In genomic region chr4:176479745-176480144, GRCh38 we compare ENCODE assay signal across 27 cellular contexts.
DNase-seq lines count a peak whose midpoint lies in the region; ATAC-seq, FAIRE-seq and TF ChIP-seq lines count a peak whose summit lies in the region.
"Had no signal": no experiment of that assay in that cellular context is flagged by ENCODE, and none has a peak within 500 bp of the region (broad histone marks: within the 10 kb centered on the region; RNA-seq: fewer than 3 reads in every experiment).

No MANE protein-coding gene starts in this region.

- no peak for FAIRE-seq in small intestine (lab: Jason Lieb, UNC)
- FAIRE-seq: HTR-8/SVneo had no signal

- peaks cover 3% of the 10 kb centered on the region for H3K27me3 Mint-ChIP-seq in activated naive CD8-positive, alpha-beta T cell treated with anti-CD3 and anti-CD28 coated beads for 36 hours
- no peaks in the 10 kb centered on the region for H3K27me3 Mint-ChIP-seq in MCF 10A (ENCODE audit: insufficient read depth, unreplicated experiment)
- H3K27me3 Mint-ChIP-seq: activated CD8-positive, alpha-beta memory T cell treated with anti-CD3 and anti-CD28 coated beads, Interleukin-2, amount 10 ng/mL, durations not matched to agents 7 days and 5 days; memory B cell had no signal

- H3K4me1 ChIP-seq in small intestine (ENCODE audit: control insufficient read depth in 2 of 2, insufficient read depth in 1 of 2, low read depth in 1 of 2, low read length in 1 of 2) = no peaks in the 10 kb centered on the region
- H3K4me1 ChIP-seq: gastrocnemius medialis, prostate gland, SJSA1 had no signal

- TF ChIP-seq CTCF in MCF 10A (IDR thresholded peaks at IDR 0.05; ENCODE audit: unreplicated experiment) = no peak
- no peak for TF ChIP-seq CTCF in lower leg skin (IDR thresholded peaks at IDR 0.05)

- peak overlapping the region; percentile 38 for H3K27ac Mint-ChIP-seq in activated naive CD8-positive, alpha-beta T cell treated with anti-CD3 and anti-CD28 coated beads for 36 hours
- no peak overlapping the region for H3K27ac Mint-ChIP-seq in MCF 10A (ENCODE audit: low read depth, unreplicated experiment)
- H3K27ac Mint-ChIP-seq: activated CD8-positive, alpha-beta memory T cell treated with anti-CD3 and anti-CD28 coated beads, Interleukin-2, amount 10 ng/mL, durations not matched to agents 7 days and 5 days; memory B cell; natural killer cell; WTC11 had no signal

- ATAC-seq in GM18861 (IDR thresholded peaks at IDR 0.05; ENCODE audit: unreplicated experiment) (peak; percentile 58), GM21529 (IDR thresholded peaks at IDR 0.05; ENCODE audit: unreplicated experiment) (peak; percentile 62), HG02981 (IDR thresholded peaks at IDR 0.05; ENCODE audit: unreplicated experiment) (peak; percentile 67)
- ATAC-seq: activated CD8-positive, alpha-beta memory T cell treated with anti-CD3 and anti-CD28 coated beads, Interleukin-2, amount 10 ng/mL, durations not matched to agents 7 days and 5 days; gastrocnemius medialis; natural killer cell; Panc1; WTC11 had no signal

- CTCF ChIA-PET in MCF 10A (lab: Yijun Ruan, JAX) = interaction anchor here (1.3 kb wide), 1 partner anchor 12 kb away, joined by 3 read pairs; no protein-coding TSS in a partner anchor

- H3K36me3 Mint-ChIP-seq in activated naive CD8-positive, alpha-beta T cell treated with anti-CD3 and anti-CD28 coated beads for 36 hours = no peaks in the 10 kb centered on the region
- peaks cover 4% of the 10 kb centered on the region for H3K36me3 Mint-ChIP-seq in MCF 10A (ENCODE audit: insufficient read depth, unreplicated experiment)
- H3K36me3 Mint-ChIP-seq: activated CD8-positive, alpha-beta memory T cell treated with anti-CD3 and anti-CD28 coated beads, Interleukin-2, amount 10 ng/mL, durations not matched to agents 7 days and 5 days; memory B cell had no signal

- POLR2A ChIA-PET in MCF 10A (lab: Yijun Ruan, JAX) = no interaction called here

- 60 to 82% (median 71%) methylated on average over 2 of the region's 2 CpGs for WGBS in small intestine, 3 donors
- WGBS in lower leg skin, 2 donors = 63 to 83% methylated on average over 2 of the region's 2 CpGs

- no peak overlapping the region for H3K27ac ChIP-seq in small intestine (ENCODE audit: low read depth in 1 of 2, low read length in 1 of 2)
- H3K27ac ChIP-seq: gastrocnemius medialis, prostate gland, SJSA1 had no signal

- H3K36me3 ChIP-seq in small intestine (ENCODE audit: control insufficient read depth in 2 of 2, insufficient read depth in 2 of 2, low read length in 2 of 2) = no peaks in the 10 kb centered on the region
- H3K36me3 ChIP-seq: gastrocnemius medialis, prostate gland, SJSA1 had no signal

- no peaks in the 10 kb centered on the region for H3K4me1 Mint-ChIP-seq in activated naive CD8-positive, alpha-beta T cell treated with anti-CD3 and anti-CD28 coated beads for 36 hours
- no peaks in the 10 kb centered on the region for H3K4me1 Mint-ChIP-seq in MCF 10A (ENCODE audit: insufficient read depth, unreplicated experiment)
- H3K4me1 Mint-ChIP-seq: activated CD8-positive, alpha-beta memory T cell treated with anti-CD3 and anti-CD28 coated beads, Interleukin-2, amount 10 ng/mL, durations not matched to agents 7 days and 5 days; memory B cell; natural killer cell had no signal

- no peak for TF ChIP-seq POLR2A in lower leg skin (IDR thresholded peaks at IDR 0.05)

- no peaks in the 10 kb centered on the region for H3K27me3 ChIP-seq in small intestine (ENCODE audit: control insufficient read depth in 2 of 2, insufficient read depth in 2 of 2, low read length in 2 of 2)
- H3K27me3 ChIP-seq: gastrocnemius medialis, SJSA1 had no signal

- H3K9me3 Mint-ChIP-seq in activated naive CD8-positive, alpha-beta T cell treated with anti-CD3 and anti-CD28 coated beads for 36 hours = peaks cover 17% of the 10 kb centered on the region
- H3K9me3 Mint-ChIP-seq in MCF 10A (ENCODE audit: unreplicated experiment) = no peaks in the 10 kb centered on the region

- intact Hi-C loops in MCF 10A (cut with micrococcal nuclease) = no loop called here
- intact Hi-C loops in lower leg skin (cut with DNase I; ENCODE audit: low total_unique reads) = no loop called here

- H3K4me3 Mint-ChIP-seq in activated naive CD8-positive, alpha-beta T cell treated with anti-CD3 and anti-CD28 coated beads for 36 hours = no peak overlapping the region
- H3K4me3 Mint-ChIP-seq in MCF 10A (ENCODE audit: unreplicated experiment) = no peak overlapping the region
- H3K4me3 Mint-ChIP-seq: activated CD8-positive, alpha-beta memory T cell treated with anti-CD3 and anti-CD28 coated beads, Interleukin-2, amount 10 ng/mL, durations not matched to agents 7 days and 5 days; memory B cell; natural killer cell; WTC11 had no signal

- BruUV-seq in MCF 10A (replicated peaks; lab: Mats Ljungman, UMichigan) = no TSS peak

- no peak overlapping the region for H3K4me3 ChIP-seq in small intestine (ENCODE audit: low read depth in 1 of 2, low read length in 2 of 2)
- no peak overlapping the region for H3K4me3 ChIP-seq in lower leg skin (ENCODE audit: low read depth, poor library complexity, severe bottlenecking)
- H3K4me3 ChIP-seq: gastrocnemius medialis, prostate gland, SJSA1, smooth muscle cell had no signal

- no peaks in the 10 kb centered on the region for H3K9me3 ChIP-seq in small intestine (ENCODE audit: control insufficient read depth, low read depth)
- H3K9me3 ChIP-seq: gastrocnemius medialis, prostate gland, SJSA1 had no signal

- no peak for DNase-seq in activated naive CD8-positive, alpha-beta T cell treated with anti-CD3 and anti-CD28 coated beads for 36 hours
- no peak for DNase-seq in activated T-cell treated with anti-CD3 and anti-CD28 coated beads, Interleukin-2, amount 50 U/mL, for 48 hours
- no peak for DNase-seq in small intestine
- DNase-seq in MCF 10A (ENCODE audit: unreplicated experiment) = no peak
- DNase-seq in lower leg skin (ENCODE audit: low spot score in 2 of 2) = no peak
- DNase-seq: activated CD8-positive, alpha-beta memory T cell treated with anti-CD3 and anti-CD28 coated beads, Interleukin-2, amount 10 ng/mL, durations not matched to agents 7 days and 5 days; anterior cingulate cortex; central memory CD4-positive, alpha-beta T cell; COR-L47; gastrocnemius medialis; HFFc6; Karpas-422; kidney glomerular epithelial cell; natural killer cell; NCI-H1092 treated with DMSO at 0.1 percent for 48 hours; NCI-H774; stimulated activated CD4-positive, alpha-beta T cell treated with anti-CD3 and anti-CD28 coated beads, Interleukin-4, amount 100 ng/mL, for 4 hours had no signal
